ENCODE assay signal across 1 cellular context in genomic region chr1:166184897-166185296, GRCh38.
TF ChIP-seq lines count a peak whose summit lies in the region.

No MANE protein-coding gene starts in this region.

TF ChIP-seq in GM23338, 12 proteins besides CTCF, POLR2A, EP300 and RAD21 (continued from another document):
- no peak for TF ChIP-seq ZNF462 (CRISPR knock-in tag; IDR thresholded peaks at IDR 0.05)
TF ChIP-seq in GM23338: peak in this region for 0.
